ENCODE assay signal across 19 cellular contexts in genomic region chr1:109264379-109264755, GRCh38. TPM values are rescaled to one million over a fixed set of nuclear protein-coding genes. Genes with fewer than 3 reads are reported as not detected.
DNase-seq lines count a peak whose midpoint lies in the region; TF ChIP-seq lines count a peak whose summit lies in the region.
"Had no signal": no experiment of that assay in that cellular context is flagged by ENCODE, and none has a peak within 500 bp of the region (broad histone marks: within the 10 kb centered on the region; RNA-seq: fewer than 3 reads in every experiment).

No MANE protein-coding gene starts in this region.

- no peak overlapping the region for H3K56ac ChIP-seq in mesendoderm (ENCODE audit: low read length)

- no peaks in the 10 kb centered on the region for H3K79me1 ChIP-seq in mesendoderm (ENCODE audit: low read length)

- CTCF ChIA-PET in HEK293T (lab: Yijun Ruan, JAX) = interaction anchor here (0.7 to 2.2 kb wide), 7 partner anchors 10 to 268 kb away, joined by 3 to 12 read pairs (median 6); partner anchors contain the start of genes CELSR2 and SORT1

- TF ChIP-seq CTCF in GM06990 (IDR thresholded peaks at IDR 0.05; ENCODE audit: insufficient read depth, low read length, poor library complexity, severe bottlenecking) (no peak), esophagus squamous epithelium (IDR thresholded peaks at IDR 0.05) (no peak)

- H3K27me3 ChIP-seq in GM06990 (replicated peaks; ENCODE audit: control insufficient read depth, insufficient read depth, low read length) (no peaks in the 10 kb centered on the region), esophagus squamous epithelium (no peaks in the 10 kb centered on the region), mesendoderm (ENCODE audit: insufficient read depth, low read length, poor library complexity) (no peaks in the 10 kb centered on the region)
- H3K27me3 ChIP-seq: BLaER1 had no signal

- no peak overlapping the region for H3K4ac ChIP-seq in mesendoderm (ENCODE audit: low read depth, low read length)

- H2AK5ac ChIP-seq in mesendoderm (ENCODE audit: low read length) = no peak overlapping the region

- H2BK5ac ChIP-seq in mesendoderm (ENCODE audit: low read length) = no peak overlapping the region

- no peak overlapping the region for H3K18ac ChIP-seq in mesendoderm (ENCODE audit: low read length)

- H3K4me3 ChIP-seq in GM06990 (replicated peaks; ENCODE audit: low read depth, low read length) = no peak overlapping the region
- no peak overlapping the region for H3K4me3 ChIP-seq in esophagus squamous epithelium
- no peak overlapping the region for H3K4me3 ChIP-seq in mesendoderm (ENCODE audit: low read length)
- H3K4me3 ChIP-seq: BLaER1 had no signal

- no peak overlapping the region for H3K4me2 ChIP-seq in mesendoderm (ENCODE audit: low read length)
- H3K4me2 ChIP-seq: BLaER1 had no signal

- H3K27ac ChIP-seq in angular gyrus (ENCODE audit: low read depth, low read length) (peak overlapping the region; percentile 95), esophagus squamous epithelium (peak overlapping the region in 3 of 4 donors; percentile 86 to 93 (median 90)), substantia nigra (ENCODE audit: low read depth, low read length, poor library complexity, severe bottlenecking) (peak overlapping the region; percentile 98), mesendoderm (ENCODE audit: low read depth, low read length) (no peak overlapping the region)
- H3K27ac ChIP-seq: BLaER1 had no signal

- POLR2A ChIA-PET in HEK293T (lab: Yijun Ruan, JAX) = interaction anchor here (1.0 to 1.2 kb wide), 2 partner anchors 51 to 134 kb away, joined by 3 read pairs; partner anchors contain the start of genes SARS1 and SORT1

- no peak overlapping the region for H2BK120ac ChIP-seq in mesendoderm (ENCODE audit: low read depth, low read length)

- H3K4me1 ChIP-seq in esophagus squamous epithelium (peaks cover 11 to 54% (median 20%) of the 10 kb centered on the region in 3 donors), mesendoderm (ENCODE audit: control insufficient read depth, low read depth, low read length) (no peaks in the 10 kb centered on the region)

- no peak overlapping the region for H4K5ac ChIP-seq in mesendoderm (ENCODE audit: low read length)

- no peaks in the 10 kb centered on the region for H3K79me2 ChIP-seq in mesendoderm (ENCODE audit: control insufficient read depth, insufficient read depth, low read length)

- intact Hi-C loops in esophagus squamous epithelium (cut with DNase I) = no loop called here

- H3K36me3 ChIP-seq in GM06990 (ENCODE audit: control insufficient read depth, insufficient read depth, low read length) (no peaks in the 10 kb centered on the region), esophagus squamous epithelium (peaks cover 4 to 83% (median 17%) of the 10 kb centered on the region in 3 donors), mesendoderm (ENCODE audit: control insufficient read depth, insufficient read depth, low read length) (no peaks in the 10 kb centered on the region)

- no peak overlapping the region for H2BK15ac ChIP-seq in mesendoderm (replicated peaks; ENCODE audit: low read depth)

- 100% methylated on average over 1 to 2 of the region's 9 CpGs for WGBS in esophagus squamous epithelium, 2 donors
- WGBS in mesendoderm (ENCODE audit: extremely low coverage, insufficient coverage, low lambda C conversion rate) = no CpG with 5 or more reads among the region's 9 CpGs

- H3K9ac ChIP-seq in mesendoderm (ENCODE audit: low read length) = no peak overlapping the region
- H3K9ac ChIP-seq: BLaER1 had no signal

- no peaks in the 10 kb centered on the region for H3K9me3 ChIP-seq in esophagus squamous epithelium
- H3K9me3 ChIP-seq: BLaER1 had no signal

- no peak overlapping the region for H4K8ac ChIP-seq in mesendoderm (ENCODE audit: low read depth, low read length)

- H3K23ac ChIP-seq in mesendoderm (ENCODE audit: low read length) = no peak overlapping the region

- no peak for TF ChIP-seq POLR2A in esophagus squamous epithelium (IDR thresholded peaks at IDR 0.05)

- DNase-seq in GM06990 (ENCODE audit: extremely low read depth, insufficient read length) (peak; percentile 1), esophagus squamous epithelium (lab: John Stamatoyannopoulos, UW) (no peak), substantia nigra (lab: John Stamatoyannopoulos, UW) (no peak), mesendoderm (no peak), HEK293T (ENCODE audit: extremely low spot score) (no peak), hepatic stellate cell (ENCODE audit: low spot score) (no peak)
- DNase-seq: CD4-positive, CD25-positive, alpha-beta regulatory T cell; DMS153; KG1; MM.1S; NCI-H446 treated with DMSO at 0.1 percent for 48 hours; NCI-H526; NK-92 treated with Interleukin-12 subunit alpha and Interleukin-12 subunit beta, amount 100 ng/mL, for 24 hours; Right ventricle myocardium superior had no signal

TF ChIP-seq in HEK293T, 16 proteins besides CTCF, POLR2A, EP300 and RAD21:
- no peak for TF ChIP-seq SP1 (IDR thresholded peaks at IDR 0.05)
- no peak for TF ChIP-seq TARDBP (IDR thresholded peaks at IDR 0.05)
- TF ChIP-seq ELF4 (IDR thresholded peaks at IDR 0.05) = no peak
- TF ChIP-seq ZNF384 (IDR thresholded peaks at IDR 0.05) = no peak
- TF ChIP-seq FOXK2 (IDR thresholded peaks at IDR 0.05) = no peak
- TF ChIP-seq CTBP1 (IDR thresholded peaks at IDR 0.05; ENCODE audit: borderline replicate concordance) = no peak
- no peak for TF ChIP-seq NFRKB (IDR thresholded peaks at IDR 0.05)
- TF ChIP-seq FOXM1 (IDR thresholded peaks at IDR 0.05; ENCODE audit: borderline replicate concordance) = no peak
- TF ChIP-seq PKNOX1 (IDR thresholded peaks at IDR 0.05) = no peak
- TF ChIP-seq BHLHE40 (IDR thresholded peaks at IDR 0.05; ENCODE audit: borderline replicate concordance) = no peak
- TF ChIP-seq ARNT (IDR thresholded peaks at IDR 0.05) = no peak
- TF ChIP-seq SUZ12 (IDR thresholded peaks at IDR 0.05) = no peak
- no peak for TF ChIP-seq HDGF (IDR thresholded peaks at IDR 0.05; ENCODE audit: borderline replicate concordance)
- TF ChIP-seq L3MBTL2 (conservative IDR thresholded peaks at IDR 0.05) = no peak
- TF ChIP-seq LEF1 (IDR thresholded peaks at IDR 0.05; ENCODE audit: borderline replicate concordance) = no peak
- TF ChIP-seq FOXA1 (IDR thresholded peaks at IDR 0.05) = no peak
TF ChIP-seq in HEK293T: peak in this region for 0.

RNA-seq across cellular contexts. Expression of gene CELSR2, which starts 15.0 kb away (rescaled TPM):
- total RNA-seq in esophagus squamous epithelium = 10 to 100 TPM; 23.4 to 57.2 (median 39.9) TPM
- polyA plus RNA-seq in mesendoderm (2013, experiment 1 of 2) = 2.9 TPM
- polyA plus RNA-seq in mesendoderm (2013, experiment 2 of 2) = 2.9 TPM

RNA-seq across cellular contexts. Expression of gene PSRC1, which starts 18.6 kb away (rescaled TPM):
- total RNA-seq in esophagus squamous epithelium = 10 to 100 TPM in 1 of 4 donors, 1 to 10 TPM in 3; 2.3 to 13.1 (median 8.7) TPM
- 57.7 TPM for polyA plus RNA-seq in mesendoderm (2013, experiment 1 of 2)
- polyA plus RNA-seq in mesendoderm (2013, experiment 2 of 2) = 61.1 TPM

RNA-seq across cellular contexts. Expression of gene MYBPHL, which starts 42.4 kb away (rescaled TPM):
- not detected for total RNA-seq in esophagus squamous epithelium
- 0.17 TPM for polyA plus RNA-seq in mesendoderm (2013, experiment 1 of 2)
- 0.21 TPM for polyA plus RNA-seq in mesendoderm (2013, experiment 2 of 2)
- total RNA-seq: A172; CD4-positive, CD25-positive, alpha-beta regulatory T cell; H7; PC-3 had no signal
- polyA plus RNA-seq: CD4-positive, CD25-positive, alpha-beta regulatory T cell had no signal

RNA-seq across cellular contexts. Expression of gene SARS1, which starts 50.6 kb away (rescaled TPM):
- total RNA-seq in esophagus squamous epithelium = 100 to 1,000 TPM in 3 of 4 donors, 10 to 100 TPM in 1; 85.8 to 150 (median 134) TPM
- 108 TPM for polyA plus RNA-seq in mesendoderm (2013, experiment 1 of 2)
- 110 TPM for polyA plus RNA-seq in mesendoderm (2013, experiment 2 of 2)
